1 cellular context compared by ENCODE assay signal in the genomic region with DNA sequence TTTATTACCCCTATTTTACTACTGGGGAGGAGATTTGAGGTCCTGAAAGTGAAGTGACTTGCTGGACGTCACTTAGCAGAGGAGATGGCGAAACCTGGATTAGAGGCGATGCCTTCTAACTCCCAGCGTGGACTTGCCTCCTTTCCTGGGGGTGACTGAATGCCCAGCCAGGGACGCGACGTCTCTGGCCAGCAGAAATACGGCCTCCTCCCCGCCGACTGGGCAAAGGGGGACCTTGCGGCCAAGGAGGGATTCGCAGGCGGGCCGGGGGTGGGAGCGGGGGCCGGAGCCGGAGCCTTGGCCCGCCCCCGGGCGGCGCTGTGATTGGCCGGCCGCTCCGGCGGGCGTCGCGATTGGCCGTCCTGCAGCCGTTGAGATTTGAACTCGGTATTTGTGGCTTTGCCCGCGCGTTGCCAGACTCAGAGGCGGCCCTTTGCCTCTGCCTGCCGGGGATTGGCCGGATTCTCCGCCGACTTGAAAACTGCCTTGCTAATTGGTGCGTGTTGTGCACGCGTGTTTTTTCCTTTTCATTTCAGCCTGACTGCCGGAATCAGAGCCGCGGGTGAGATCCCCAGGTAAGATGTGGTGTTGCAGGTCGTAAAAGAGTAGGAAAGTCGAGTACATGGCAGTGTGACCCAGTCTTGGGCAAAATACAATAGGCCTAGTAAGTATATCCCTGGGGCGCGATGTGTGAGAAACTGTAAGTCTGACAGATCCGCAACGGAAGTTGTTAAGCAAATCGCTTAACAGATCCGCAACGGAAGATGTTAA.
TF ChIP-seq lines count a peak whose summit lies in the region.

A gene with protein sequence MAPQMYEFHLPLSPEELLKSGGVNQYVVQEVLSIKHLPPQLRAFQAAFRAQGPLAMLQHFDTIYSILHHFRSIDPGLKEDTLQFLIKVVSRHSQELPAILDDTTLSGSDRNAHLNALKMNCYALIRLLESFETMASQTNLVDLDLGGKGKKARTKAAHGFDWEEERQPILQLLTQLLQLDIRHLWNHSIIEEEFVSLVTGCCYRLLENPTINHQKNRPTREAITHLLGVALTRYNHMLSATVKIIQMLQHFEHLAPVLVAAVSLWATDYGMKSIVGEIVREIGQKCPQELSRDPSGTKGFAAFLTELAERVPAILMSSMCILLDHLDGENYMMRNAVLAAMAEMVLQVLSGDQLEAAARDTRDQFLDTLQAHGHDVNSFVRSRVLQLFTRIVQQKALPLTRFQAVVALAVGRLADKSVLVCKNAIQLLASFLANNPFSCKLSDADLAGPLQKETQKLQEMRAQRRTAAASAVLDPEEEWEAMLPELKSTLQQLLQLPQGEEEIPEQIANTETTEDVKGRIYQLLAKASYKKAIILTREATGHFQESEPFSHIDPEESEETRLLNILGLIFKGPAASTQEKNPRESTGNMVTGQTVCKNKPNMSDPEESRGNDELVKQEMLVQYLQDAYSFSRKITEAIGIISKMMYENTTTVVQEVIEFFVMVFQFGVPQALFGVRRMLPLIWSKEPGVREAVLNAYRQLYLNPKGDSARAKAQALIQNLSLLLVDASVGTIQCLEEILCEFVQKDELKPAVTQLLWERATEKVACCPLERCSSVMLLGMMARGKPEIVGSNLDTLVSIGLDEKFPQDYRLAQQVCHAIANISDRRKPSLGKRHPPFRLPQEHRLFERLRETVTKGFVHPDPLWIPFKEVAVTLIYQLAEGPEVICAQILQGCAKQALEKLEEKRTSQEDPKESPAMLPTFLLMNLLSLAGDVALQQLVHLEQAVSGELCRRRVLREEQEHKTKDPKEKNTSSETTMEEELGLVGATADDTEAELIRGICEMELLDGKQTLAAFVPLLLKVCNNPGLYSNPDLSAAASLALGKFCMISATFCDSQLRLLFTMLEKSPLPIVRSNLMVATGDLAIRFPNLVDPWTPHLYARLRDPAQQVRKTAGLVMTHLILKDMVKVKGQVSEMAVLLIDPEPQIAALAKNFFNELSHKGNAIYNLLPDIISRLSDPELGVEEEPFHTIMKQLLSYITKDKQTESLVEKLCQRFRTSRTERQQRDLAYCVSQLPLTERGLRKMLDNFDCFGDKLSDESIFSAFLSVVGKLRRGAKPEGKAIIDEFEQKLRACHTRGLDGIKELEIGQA (N-terminal part only) (plus strand): TSS at position 523 of the 771 bp plus-strand sequence. CDS start 997 bp downstream, outside the sequence.

TF ChIP-seq in K562, 482 proteins besides CTCF, POLR2A, EP300 and RAD21 (continued from another document and continues in another):
- TF ChIP-seq, protein P1, sequence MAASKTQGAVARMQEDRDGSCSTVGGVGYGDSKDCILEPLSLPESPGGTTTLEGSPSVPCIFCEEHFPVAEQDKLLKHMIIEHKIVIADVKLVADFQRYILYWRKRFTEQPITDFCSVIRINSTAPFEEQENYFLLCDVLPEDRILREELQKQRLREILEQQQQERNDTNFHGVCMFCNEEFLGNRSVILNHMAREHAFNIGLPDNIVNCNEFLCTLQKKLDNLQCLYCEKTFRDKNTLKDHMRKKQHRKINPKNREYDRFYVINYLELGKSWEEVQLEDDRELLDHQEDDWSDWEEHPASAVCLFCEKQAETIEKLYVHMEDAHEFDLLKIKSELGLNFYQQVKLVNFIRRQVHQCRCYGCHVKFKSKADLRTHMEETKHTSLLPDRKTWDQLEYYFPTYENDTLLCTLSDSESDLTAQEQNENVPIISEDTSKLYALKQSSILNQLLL (CRISPR knock-in tag; IDR thresholded peaks at IDR 0.05; ENCODE audit: borderline replicate concordance): no peak
- TF ChIP-seq HDAC2 (IDR thresholded peaks at IDR 0.05): peak; percentile 39
- TF ChIP-seq DDX20 (tag; IDR thresholded peaks at IDR 0.05; ENCODE audit: low read depth): no peak
- peak; percentile 58; the same call in 1 of the 2 replicates for TF ChIP-seq CC2D1A (IDR thresholded peaks at IDR 0.05)
- TF ChIP-seq, protein P2, sequence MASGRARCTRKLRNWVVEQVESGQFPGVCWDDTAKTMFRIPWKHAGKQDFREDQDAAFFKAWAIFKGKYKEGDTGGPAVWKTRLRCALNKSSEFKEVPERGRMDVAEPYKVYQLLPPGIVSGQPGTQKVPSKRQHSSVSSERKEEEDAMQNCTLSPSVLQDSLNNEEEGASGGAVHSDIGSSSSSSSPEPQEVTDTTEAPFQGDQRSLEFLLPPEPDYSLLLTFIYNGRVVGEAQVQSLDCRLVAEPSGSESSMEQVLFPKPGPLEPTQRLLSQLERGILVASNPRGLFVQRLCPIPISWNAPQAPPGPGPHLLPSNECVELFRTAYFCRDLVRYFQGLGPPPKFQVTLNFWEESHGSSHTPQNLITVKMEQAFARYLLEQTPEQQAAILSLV (tag; IDR thresholded peaks at IDR 0.05): no peak
- no peak for TF ChIP-seq SMAD2 (IDR thresholded peaks at IDR 0.05; ENCODE audit: low read depth, low read length)
- no peak for TF ChIP-seq JUND (IDR thresholded peaks at IDR 0.05; ENCODE audit: borderline replicate concordance, low read depth, low read length)
- no peak for TF ChIP-seq JUND (tag; IDR thresholded peaks at IDR 0.05; ENCODE audit: borderline replicate concordance, low read depth, low read length)
- TF ChIP-seq CBFA2T2 (conservative IDR thresholded peaks at IDR 0.05): no peak
- no peak for TF ChIP-seq COPS2 (conservative IDR thresholded peaks at IDR 0.05)
- TF ChIP-seq, protein P3, sequence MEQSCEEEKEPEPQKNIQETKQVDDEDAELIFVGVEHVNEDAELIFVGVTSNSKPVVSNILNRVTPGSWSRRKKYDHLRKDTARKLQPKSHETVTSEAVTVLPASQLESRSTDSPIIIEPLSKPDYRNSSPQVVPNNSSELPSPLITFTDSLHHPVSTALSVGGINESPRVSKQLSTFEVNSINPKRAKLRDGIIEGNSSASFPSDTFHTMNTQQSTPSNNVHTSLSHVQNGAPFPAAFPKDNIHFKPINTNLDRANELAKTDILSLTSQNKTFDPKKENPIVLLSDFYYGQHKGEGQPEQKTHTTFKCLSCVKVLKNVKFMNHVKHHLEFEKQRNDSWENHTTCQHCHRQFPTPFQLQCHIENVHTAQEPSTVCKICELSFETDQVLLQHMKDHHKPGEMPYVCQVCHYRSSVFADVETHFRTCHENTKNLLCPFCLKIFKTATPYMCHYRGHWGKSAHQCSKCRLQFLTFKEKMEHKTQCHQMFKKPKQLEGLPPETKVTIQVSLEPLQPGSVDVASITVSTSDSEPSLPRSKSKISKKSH (CRISPR knock-in tag; IDR thresholded peaks at IDR 0.05): no peak
- TF ChIP-seq, protein P4, sequence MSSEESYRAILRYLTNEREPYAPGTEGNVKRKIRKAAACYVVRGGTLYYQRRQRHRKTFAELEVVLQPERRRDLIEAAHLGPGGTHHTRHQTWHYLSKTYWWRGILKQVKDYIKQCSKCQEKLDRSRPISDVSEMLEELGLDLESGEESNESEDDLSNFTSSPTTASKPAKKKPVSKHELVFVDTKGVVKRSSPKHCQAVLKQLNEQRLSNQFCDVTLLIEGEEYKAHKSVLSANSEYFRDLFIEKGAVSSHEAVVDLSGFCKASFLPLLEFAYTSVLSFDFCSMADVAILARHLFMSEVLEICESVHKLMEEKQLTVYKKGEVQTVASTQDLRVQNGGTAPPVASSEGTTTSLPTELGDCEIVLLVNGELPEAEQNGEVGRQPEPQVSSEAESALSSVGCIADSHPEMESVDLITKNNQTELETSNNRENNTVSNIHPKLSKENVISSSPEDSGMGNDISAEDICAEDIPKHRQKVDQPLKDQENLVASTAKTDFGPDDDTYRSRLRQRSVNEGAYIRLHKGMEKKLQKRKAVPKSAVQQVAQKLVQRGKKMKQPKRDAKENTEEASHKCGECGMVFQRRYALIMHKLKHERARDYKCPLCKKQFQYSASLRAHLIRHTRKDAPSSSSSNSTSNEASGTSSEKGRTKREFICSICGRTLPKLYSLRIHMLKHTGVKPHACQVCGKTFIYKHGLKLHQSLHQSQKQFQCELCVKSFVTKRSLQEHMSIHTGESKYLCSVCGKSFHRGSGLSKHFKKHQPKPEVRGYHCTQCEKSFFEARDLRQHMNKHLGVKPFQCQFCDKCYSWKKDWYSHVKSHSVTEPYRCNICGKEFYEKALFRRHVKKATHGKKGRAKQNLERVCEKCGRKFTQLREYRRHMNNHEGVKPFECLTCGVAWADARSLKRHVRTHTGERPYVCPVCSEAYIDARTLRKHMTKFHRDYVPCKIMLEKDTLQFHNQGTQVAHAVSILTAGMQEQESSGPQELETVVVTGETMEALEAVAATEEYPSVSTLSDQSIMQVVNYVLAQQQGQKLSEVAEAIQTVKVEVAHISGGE (CRISPR knock-in tag; IDR thresholded peaks at IDR 0.05): peak in 1 of 3 experiments; percentile 95; a peak in 2 of 6 replicates
- no peak; the same call in 1 of the 2 replicates for TF ChIP-seq SMARCE1 (IDR thresholded peaks at IDR 0.05)
- peak; percentile 60; the same call in 1 of the 2 replicates for TF ChIP-seq SAFB (IDR thresholded peaks at IDR 0.05; ENCODE audit: borderline replicate concordance, low read depth, low read length)
- peak; percentile 72; the same call in 1 of the 2 replicates for TF ChIP-seq CXXC5 (CRISPR knock-in tag; IDR thresholded peaks at IDR 0.05)
- TF ChIP-seq RB1 (IDR thresholded peaks at IDR 0.05; ENCODE audit: low read depth): peak; percentile 58; the same call in 1 of the 2 replicates
- TF ChIP-seq, protein P5, sequence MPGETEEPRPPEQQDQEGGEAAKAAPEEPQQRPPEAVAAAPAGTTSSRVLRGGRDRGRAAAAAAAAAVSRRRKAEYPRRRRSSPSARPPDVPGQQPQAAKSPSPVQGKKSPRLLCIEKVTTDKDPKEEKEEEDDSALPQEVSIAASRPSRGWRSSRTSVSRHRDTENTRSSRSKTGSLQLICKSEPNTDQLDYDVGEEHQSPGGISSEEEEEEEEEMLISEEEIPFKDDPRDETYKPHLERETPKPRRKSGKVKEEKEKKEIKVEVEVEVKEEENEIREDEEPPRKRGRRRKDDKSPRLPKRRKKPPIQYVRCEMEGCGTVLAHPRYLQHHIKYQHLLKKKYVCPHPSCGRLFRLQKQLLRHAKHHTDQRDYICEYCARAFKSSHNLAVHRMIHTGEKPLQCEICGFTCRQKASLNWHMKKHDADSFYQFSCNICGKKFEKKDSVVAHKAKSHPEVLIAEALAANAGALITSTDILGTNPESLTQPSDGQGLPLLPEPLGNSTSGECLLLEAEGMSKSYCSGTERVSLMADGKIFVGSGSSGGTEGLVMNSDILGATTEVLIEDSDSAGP (CRISPR knock-in tag; IDR thresholded peaks at IDR 0.05): no peak
- TF ChIP-seq E2F3 (CRISPR knock-in tag; IDR thresholded peaks at IDR 0.05): peak; percentile 55; the same call in 1 of the 2 replicates
- peak; percentile 32 to 33; a peak in 2 of 4 replicates for TF ChIP-seq SIN3A (IDR thresholded peaks at IDR 0.05; ENCODE audit: borderline replicate concordance in 2 of 2, control insufficient read depth in 1 of 2, low read depth in 2 of 2, low read length in 2 of 2)
- peak; percentile 53; the same call in 1 of the 2 replicates for TF ChIP-seq TCF7 (IDR thresholded peaks at IDR 0.05; ENCODE audit: borderline replicate concordance)
- TF ChIP-seq RAD51 (IDR thresholded peaks at IDR 0.05; ENCODE audit: borderline replicate concordance, low read depth): no peak
- TF ChIP-seq, protein P6, sequence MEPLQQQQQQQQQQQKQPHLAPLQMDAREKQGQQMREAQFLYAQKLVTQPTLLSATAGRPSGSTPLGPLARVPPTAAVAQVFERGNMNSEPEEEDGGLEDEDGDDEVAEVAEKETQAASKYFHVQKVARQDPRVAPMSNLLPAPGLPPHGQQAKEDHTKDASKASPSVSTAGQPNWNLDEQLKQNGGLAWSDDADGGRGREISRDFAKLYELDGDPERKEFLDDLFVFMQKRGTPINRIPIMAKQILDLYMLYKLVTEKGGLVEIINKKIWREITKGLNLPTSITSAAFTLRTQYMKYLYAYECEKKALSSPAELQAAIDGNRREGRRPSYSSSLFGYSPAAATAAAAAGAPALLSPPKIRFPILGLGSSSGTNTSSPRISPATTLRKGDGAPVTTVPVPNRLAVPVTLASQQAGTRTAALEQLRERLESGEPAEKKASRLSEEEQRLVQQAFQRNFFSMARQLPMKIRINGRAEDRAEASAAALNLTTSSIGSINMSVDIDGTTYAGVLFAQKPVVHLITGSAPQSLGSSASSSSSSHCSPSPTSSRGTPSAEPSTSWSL (CRISPR knock-in tag; IDR thresholded peaks at IDR 0.05; ENCODE audit: borderline replicate concordance): no peak
- TF ChIP-seq, protein P7, sequence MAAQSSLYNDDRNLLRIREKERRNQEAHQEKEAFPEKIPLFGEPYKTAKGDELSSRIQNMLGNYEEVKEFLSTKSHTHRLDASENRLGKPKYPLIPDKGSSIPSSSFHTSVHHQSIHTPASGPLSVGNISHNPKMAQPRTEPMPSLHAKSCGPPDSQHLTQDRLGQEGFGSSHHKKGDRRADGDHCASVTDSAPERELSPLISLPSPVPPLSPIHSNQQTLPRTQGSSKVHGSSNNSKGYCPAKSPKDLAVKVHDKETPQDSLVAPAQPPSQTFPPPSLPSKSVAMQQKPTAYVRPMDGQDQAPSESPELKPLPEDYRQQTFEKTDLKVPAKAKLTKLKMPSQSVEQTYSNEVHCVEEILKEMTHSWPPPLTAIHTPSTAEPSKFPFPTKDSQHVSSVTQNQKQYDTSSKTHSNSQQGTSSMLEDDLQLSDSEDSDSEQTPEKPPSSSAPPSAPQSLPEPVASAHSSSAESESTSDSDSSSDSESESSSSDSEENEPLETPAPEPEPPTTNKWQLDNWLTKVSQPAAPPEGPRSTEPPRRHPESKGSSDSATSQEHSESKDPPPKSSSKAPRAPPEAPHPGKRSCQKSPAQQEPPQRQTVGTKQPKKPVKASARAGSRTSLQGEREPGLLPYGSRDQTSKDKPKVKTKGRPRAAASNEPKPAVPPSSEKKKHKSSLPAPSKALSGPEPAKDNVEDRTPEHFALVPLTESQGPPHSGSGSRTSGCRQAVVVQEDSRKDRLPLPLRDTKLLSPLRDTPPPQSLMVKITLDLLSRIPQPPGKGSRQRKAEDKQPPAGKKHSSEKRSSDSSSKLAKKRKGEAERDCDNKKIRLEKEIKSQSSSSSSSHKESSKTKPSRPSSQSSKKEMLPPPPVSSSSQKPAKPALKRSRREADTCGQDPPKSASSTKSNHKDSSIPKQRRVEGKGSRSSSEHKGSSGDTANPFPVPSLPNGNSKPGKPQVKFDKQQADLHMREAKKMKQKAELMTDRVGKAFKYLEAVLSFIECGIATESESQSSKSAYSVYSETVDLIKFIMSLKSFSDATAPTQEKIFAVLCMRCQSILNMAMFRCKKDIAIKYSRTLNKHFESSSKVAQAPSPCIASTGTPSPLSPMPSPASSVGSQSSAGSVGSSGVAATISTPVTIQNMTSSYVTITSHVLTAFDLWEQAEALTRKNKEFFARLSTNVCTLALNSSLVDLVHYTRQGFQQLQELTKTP (IDR thresholded peaks at IDR 0.05; ENCODE audit: low read depth in 1 of 2, partially characterized antibody in 2 of 2): peak in 1 of 2 experiments; percentile 90
- peak; percentile 73 for TF ChIP-seq NFIC (IDR thresholded peaks at IDR 0.05)
- TF ChIP-seq POLR2AphosphoS5 (IDR thresholded peaks at IDR 0.05; ENCODE audit: control insufficient read depth, insufficient read depth, low read depth, low read length): peak; percentile 3; the same call in 1 of the 2 replicates
- peak; percentile 82 for TF ChIP-seq NFYB (IDR thresholded peaks at IDR 0.05; ENCODE audit: extremely low read depth, insufficient read length)
- peak; percentile 63; the same call in 1 of the 2 replicates for TF ChIP-seq MXI1 (IDR thresholded peaks at IDR 0.05; ENCODE audit: low read depth, low read length)
- TF ChIP-seq ZNF444 (CRISPR knock-in tag; IDR thresholded peaks at IDR 0.05): no peak
- TF ChIP-seq, protein P8, sequence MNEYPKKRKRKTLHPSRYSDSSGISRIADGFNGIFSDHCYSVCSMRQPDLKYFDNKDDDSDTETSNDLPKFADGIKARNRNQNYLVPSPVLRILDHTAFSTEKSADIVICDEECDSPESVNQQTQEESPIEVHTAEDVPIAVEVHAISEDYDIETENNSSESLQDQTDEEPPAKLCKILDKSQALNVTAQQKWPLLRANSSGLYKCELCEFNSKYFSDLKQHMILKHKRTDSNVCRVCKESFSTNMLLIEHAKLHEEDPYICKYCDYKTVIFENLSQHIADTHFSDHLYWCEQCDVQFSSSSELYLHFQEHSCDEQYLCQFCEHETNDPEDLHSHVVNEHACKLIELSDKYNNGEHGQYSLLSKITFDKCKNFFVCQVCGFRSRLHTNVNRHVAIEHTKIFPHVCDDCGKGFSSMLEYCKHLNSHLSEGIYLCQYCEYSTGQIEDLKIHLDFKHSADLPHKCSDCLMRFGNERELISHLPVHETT (CRISPR knock-in tag; conservative IDR thresholded peaks at IDR 0.05 in 1 of 2, IDR thresholded peaks at IDR 0.05 in 1 of 2): peak in 1 of 2 experiments; percentile 12; a peak in 1 of 4 replicates
